In the genomic region with DNA sequence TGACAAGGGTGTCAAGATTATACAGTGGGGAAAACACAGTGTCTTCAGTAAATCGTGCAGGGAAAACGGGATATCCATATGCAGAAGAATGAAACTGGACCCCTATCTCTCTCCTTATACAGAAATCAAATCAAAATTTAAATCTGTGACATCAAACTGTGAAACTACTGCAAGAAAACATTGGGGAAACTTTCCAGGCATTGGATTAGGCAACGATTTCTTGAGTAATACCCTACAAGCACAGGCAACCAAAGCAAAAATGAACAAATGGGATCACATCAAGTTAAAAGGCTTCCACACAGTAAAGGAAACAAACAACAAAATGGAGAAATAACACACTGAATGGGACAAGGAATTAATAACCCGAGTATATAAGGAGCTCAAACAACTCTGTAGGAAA, we compare ENCODE assay signal across 21 cellular contexts.
"Had no signal": no experiment of that assay in that cellular context is flagged by ENCODE, and none has a peak within 500 bp of the region (broad histone marks: within the 10 kb centered on the region; RNA-seq: fewer than 3 reads in every experiment).

No MANE protein-coding gene starts in this region.

- H3K36me3 ChIP-seq: colonic mucosa, pancreas, suprapubic skin, thyroid gland, uterus had no signal

- H3K4me1 ChIP-seq: colonic mucosa, pancreas, suprapubic skin, thyroid gland, uterus had no signal

- DNase-seq: colonic mucosa; effector CD4-positive, alpha-beta T cell; endodermal cell; erythroblast; foreskin melanocyte; head of caudate nucleus; left colon; left ventricle myocardium superior; mesenchymal stem cell; midbrain; occipital lobe; pancreas; right cardiac atrium; stimulated activated CD4-positive, alpha-beta T cell treated with anti-CD3 and anti-CD28 coated beads, Interleukin-2, amount 100 ng/mL, for 48 hours; stimulated activated naive CD8-positive, alpha-beta T cell treated with anti-CD3 and anti-CD28 coated beads, Interleukin-15, Interleukin-2, amounts not matched to agents 100 U/mL and 50 U/mL, for 24 hours; thyroid gland; uterus had no signal

- H3K27me3 ChIP-seq: colonic mucosa, hepatocyte, pancreas, suprapubic skin, thyroid gland, uterus had no signal

- H3K4me3 ChIP-seq: colonic mucosa, hepatocyte, lung, pancreas, smooth muscle cell, suprapubic skin, thyroid gland, uterus had no signal

- H3K27ac ChIP-seq: colonic mucosa, hepatocyte, pancreas, suprapubic skin, thyroid gland, uterus had no signal

- H3K9me3 ChIP-seq: colonic mucosa, pancreas, suprapubic skin, thyroid gland had no signal
